9 cellular contexts compared by ENCODE assay signal in genomic region chr19:7928741-7929701, GRCh38. TPM values are rescaled to one million over a fixed set of nuclear protein-coding genes. Genes with fewer than 3 reads are reported as not detected.
DNase-seq lines count a peak whose midpoint lies in the region; ATAC-seq, FAIRE-seq and TF ChIP-seq lines count a peak whose summit lies in the region.
"Had no signal": no experiment of that assay in that cellular context is flagged by ENCODE, and none has a peak within 500 bp of the region (broad histone marks: within the 10 kb centered on the region; RNA-seq: fewer than 3 reads in every experiment).

No MANE protein-coding gene starts in this region.

- no peaks in the 10 kb centered on the region for H3K9me3 ChIP-seq in CD8-positive, alpha-beta T cell (ENCODE audit: low read length)
- no peaks in the 10 kb centered on the region for H3K9me3 ChIP-seq in GM12878 (replicated peaks; ENCODE audit: control insufficient read depth, insufficient read depth, low read length)

- peak; percentile 46 to 87 (median 71) for DNase-seq in CD8-positive, alpha-beta T cell
- DNase-seq in HT-29 (ENCODE audit: low spot score) (peak; percentile 54), T1000 (lab: John Stamatoyannopoulos, UW) (peak; percentile 63), GM12878 (ENCODE audit: low read depth, low spot score) (no peak), kidney glomerular epithelial cell (lab: John Stamatoyannopoulos, UW) (peak; percentile 90)
- peak; percentile 45 to 50 for DNase-seq in stimulated activated CD8-positive, alpha-beta memory T cell treated with anti-CD3 and anti-CD28 coated beads, Interleukin-2, amount 100 ng/mL, for 1 hour (ENCODE audit: low read depth in 2 of 2)

- peaks cover 17% of the 10 kb centered on the region for H3K4me1 Mint-ChIP-seq in CD8-positive, alpha-beta T cell (ENCODE audit: low read depth)

- CTCF ChIA-PET in CD8-positive, alpha-beta T cell (lab: Charles Lee) = interaction anchor here (0.7 to 3.2 kb wide), 6 partner anchors 9 to 74 kb away, joined by 3 to 19 read pairs (median 3); partner anchors contain the start of gene TIMM44
- CTCF ChIA-PET in GM12878 (lab: Yijun Ruan, JAX) = interaction anchor here (0.6 to 4.4 kb wide), 12 partner anchors 9 to 305 kb away, joined by 3 to 44 read pairs (median 4); partner anchors contain the start of genes MAP2K7, TIMM44 and TRAPPC5

- WGBS in GM12878 (ENCODE audit: insufficient coverage, insufficient replicate concordance, low lambda C conversion rate, missing lambda C conversion rate) = 83% methylated on average over 23 of the region's 24 CpGs

- no TSS peak for BruUV-seq in GM12878 (replicated peaks; lab: Mats Ljungman, UMichigan)

- H3K9ac ChIP-seq in GM12878 (ENCODE audit: control insufficient read depth, insufficient read depth, low read length) = no peak overlapping the region

- peaks cover 28% of the 10 kb centered on the region for H3K36me3 ChIP-seq in CD8-positive, alpha-beta T cell (ENCODE audit: insufficient read depth, low read length)
- H3K36me3 ChIP-seq in GM12878 (ENCODE audit: control insufficient read depth in 2 of 2, insufficient read depth in 2 of 2, low read length in 1 of 2) = peaks cover 7 to 33% of the 10 kb centered on the region in 2 experiments; a peak in 3 of 4 replicates

- H3K4me1 ChIP-seq in CD8-positive, alpha-beta T cell (ENCODE audit: insufficient read depth, low read length) = peaks cover 11% of the 10 kb centered on the region
- no peaks in the 10 kb centered on the region; the same call in 1 of the 2 replicates for H3K4me1 ChIP-seq in GM12878 (ENCODE audit: control insufficient read depth, insufficient read depth, low read length)

- peak; percentile 55 for TF ChIP-seq RAD21 in GM12878 (IDR thresholded peaks at IDR 0.05; ENCODE audit: insufficient read depth, low read depth, low read length)

- no peaks in the 10 kb centered on the region; the same call in 1 of the 2 replicates for H4K20me1 ChIP-seq in GM12878 (ENCODE audit: control insufficient read depth, insufficient read depth)

- TF ChIP-seq CTCF in CD8-positive, alpha-beta T cell (IDR thresholded peaks at IDR 0.05) = peak; percentile 42
- TF ChIP-seq CTCF in GM12878 (IDR thresholded peaks at IDR 0.05 in 2 of 3, conservative IDR thresholded peaks at IDR 0.05 in 1 of 3; ENCODE audit: control insufficient read depth in 2 of 3, extremely low read depth in 1 of 3, insufficient read depth in 1 of 3, low read depth in 3 of 3, low read length in 3 of 3) = peak; percentile 51 to 70 (median 62)

- H3K4me2 ChIP-seq in GM12878 (ENCODE audit: control insufficient read depth, insufficient read depth) = no peak overlapping the region

- H3K4me3 ChIP-seq in CD8-positive, alpha-beta T cell (ENCODE audit: low read depth, low read length) = no peak overlapping the region
- H3K4me3 ChIP-seq in GM12878 = no peak overlapping the region

- FAIRE-seq in GM12878 (lab: Jason Lieb, UNC) = no peak

- no peak overlapping the region for H3K27ac ChIP-seq in CD8-positive, alpha-beta T cell (ENCODE audit: low read depth, low read length)
- no peak overlapping the region for H3K27ac ChIP-seq in GM12878 (ENCODE audit: control insufficient read depth, insufficient read depth)

- TF ChIP-seq EP300 in GM12878 (IDR thresholded peaks at IDR 0.05; ENCODE audit: borderline replicate concordance in 1 of 2, control insufficient read depth in 1 of 2, low read depth in 2 of 2, low read length in 2 of 2) = no peak

- intact Hi-C loops in CD8-positive, alpha-beta T cell (cut with DNase I, micrococcal nuclease) = loop anchor here (1.0 to 10.0 kb wide), 3 partner anchors 14 to 394 kb away; partner anchors contain the start of genes TIMM44 (in 2 of the 2) and PNPLA6 (in 1 of the 2)
- intact Hi-C loops in GM12878 (cut with micrococcal nuclease; ENCODE audit: unreplicated experiment) = no loop called here

- H3K27ac Mint-ChIP-seq in CD8-positive, alpha-beta T cell = peak overlapping the region; percentile 22
- H3K27ac Mint-ChIP-seq: T-helper 1 cell treated with Interleukin-12 subunit alpha and Interleukin-12 subunit beta and Interleukin-4 antibody, amounts not matched to agents 30 μg/mL and 1 μg/mL, for 36 hours had no signal

- H2AFZ ChIP-seq in GM12878 (ENCODE audit: control insufficient read depth, low read depth, low read length) = no peak overlapping the region

- H3K4me3 Mint-ChIP-seq in CD8-positive, alpha-beta T cell = no peak overlapping the region
- H3K4me3 Mint-ChIP-seq: T-helper 1 cell treated with Interleukin-12 subunit alpha and Interleukin-12 subunit beta and Interleukin-4 antibody, amounts not matched to agents 30 μg/mL and 1 μg/mL, for 36 hours had no signal

- H3K79me2 ChIP-seq in GM12878 (ENCODE audit: control insufficient read depth, insufficient read depth, low read length) = no peaks in the 10 kb centered on the region

- no peak for TF ChIP-seq POLR2A in GM12878 (IDR thresholded peaks at IDR 0.05; ENCODE audit: low read depth, low read length)

- H3K27me3 ChIP-seq in CD8-positive, alpha-beta T cell (ENCODE audit: insufficient read depth, low read length) = no peaks in the 10 kb centered on the region
- H3K27me3 ChIP-seq in GM12878 (replicated peaks in 1 of 2; ENCODE audit: control insufficient read depth in 2 of 2, insufficient read depth in 2 of 2, low read length in 1 of 2) = no peaks in the 10 kb centered on the region

- peaks cover 29% of the 10 kb centered on the region for H3K36me3 Mint-ChIP-seq in CD8-positive, alpha-beta T cell

- POLR2A ChIA-PET in CD8-positive, alpha-beta T cell (lab: Charles Lee) = interaction anchor here (1.9 to 3.2 kb wide), 2 partner anchors 9 to 14 kb away, joined by 9 to 12 read pairs; partner anchors contain the start of genes SNAPC2 and TIMM44
- POLR2A ChIA-PET in GM12878 (lab: Charles Lee) = interaction anchor here (0.5 to 1.7 kb wide), 5 partner anchors 8 to 388 kb away, joined by 3 to 6 read pairs (median 4); partner anchors contain the start of gene TIMM44

- peak; percentile 62 for ATAC-seq in CD8-positive, alpha-beta T cell
- ATAC-seq in GM12878 = peak; percentile 67
- ATAC-seq in HG03280 (IDR thresholded peaks at IDR 0.05; ENCODE audit: unreplicated experiment) = no peak
- no peak for ATAC-seq in GM19397 (IDR thresholded peaks at IDR 0.05; ENCODE audit: unreplicated experiment)

- in situ Hi-C loops in GM12878 (cut with MboI) = no loop called here

- SMC1A ChIA-PET in GM12878 (lab: Charles Lee; ENCODE audit: uncharacterized antibody, unreplicated experiment) = interaction anchor here (1.1 to 2.2 kb wide), 3 partner anchors 13 to 67 kb away, joined by 3 to 10 read pairs (median 4); partner anchors contain the start of gene TIMM44

- RAD21 ChIA-PET in GM12878 (lab: Charles Lee; ENCODE audit: unreplicated experiment) = interaction anchor here (0.7 to 2.2 kb wide), 5 partner anchors 9 to 361 kb away, joined by 3 to 11 read pairs (median 5); partner anchors contain the start of genes SNAPC2, STXBP2 and TIMM44

- no peaks in the 10 kb centered on the region for H3K27me3 Mint-ChIP-seq in CD8-positive, alpha-beta T cell (ENCODE audit: low read depth)

- H3K9me3 Mint-ChIP-seq in CD8-positive, alpha-beta T cell = no peaks in the 10 kb centered on the region
- H3K9me3 Mint-ChIP-seq: T-helper 1 cell treated with Interleukin-12 subunit alpha and Interleukin-12 subunit beta and Interleukin-4 antibody, amounts not matched to agents 30 μg/mL and 1 μg/mL, for 36 hours had no signal

RNA-seq across cellular contexts. Expression of gene CTXN1, which starts 3.1 kb away (rescaled TPM):
- not detected for total RNA-seq in CD8-positive, alpha-beta T cell
- total RNA-seq in HT-29 (2014; rRNA removed; shearing (Covaris generic)) = 8.6 and 11.8 TPM in 2 replicates
- total RNA-seq in GM12878 (2013; cell fraction: nucleolus; rRNA removed) = not detected in 2 replicates
- total RNA-seq in GM12878 (2014; rRNA removed) (0.11 and 0.23 TPM in 2 replicates), GM12878 (2014; rRNA removed; fragmentation: Illumina TruSeq; extraction: Trizol) (not detected in 2 replicates), GM12878 (2021) (1.0 and 1.1 TPM in 2 replicates)
- not detected for polyA plus RNA-seq in GM12878 (2011; ENCODE audit: low read depth)
- polyA plus RNA-seq in GM12878 (2011; rRNA removed) (not detected in 2 replicates), GM12878 (2014; fragmentation: Illumina TruSeq; extraction: Trizol) (0.04 TPM in 1 of 2 replicates, not detected in the other), GM12878 (2014; fragmentation: Nextera tagmentation; extraction: Ambion mirVana) (not detected), GM12878 (2014; rRNA removed) (0.33 and 0.84 TPM in 2 replicates), GM12878 (2016; fragmentation: Nextera tagmentation; extraction: Ambion mirVana) (under 1 TPM; 0.43 to 0.57 TPM)
- polyA plus RNA-seq in GM12878 (2011; cell fraction: cytosol; rRNA removed) = 0.15 and 0.32 TPM in 2 replicates
- polyA plus RNA-seq in GM12878 (2011; cell fraction: nucleus; rRNA removed) = 0.28 and 0.69 TPM in 2 replicates
- polyA plus RNA-seq in GM12878 (2012) = 0.17 and 0.49 TPM in 2 replicates
- polyA minus RNA-seq in GM12878 (2011; rRNA and poly(A)+ RNA removed) = not detected in 2 replicates
- 1.7 TPM in 1 of 2 replicates, not detected in the other for polyA minus RNA-seq in GM12878 (2011; cell fraction: cytosol; rRNA and poly(A)+ RNA removed)
- polyA minus RNA-seq in GM12878 (2011; cell fraction: nucleus; rRNA and poly(A)+ RNA removed) = not detected in 2 replicates

RNA-seq across cellular contexts. Expression of gene SNAPC2, which starts 8.9 kb away (rescaled TPM):
- total RNA-seq in CD8-positive, alpha-beta T cell = 10 to 100 TPM; 15.4 to 17.0 TPM
- total RNA-seq in HT-29 (2014; rRNA removed; shearing (Covaris generic)) = 17.1 and 18.0 TPM in 2 replicates
- total RNA-seq in GM12878 (2013; cell fraction: nucleolus; rRNA removed) = 2.5 and 3.5 TPM in 2 replicates
- total RNA-seq in GM12878 (2014; rRNA removed) (16.0 and 16.8 TPM in 2 replicates), GM12878 (2014; rRNA removed; fragmentation: Illumina TruSeq; extraction: Trizol) (5.1 and 7.0 TPM in 2 replicates), GM12878 (2021) (17.6 and 20.8 TPM in 2 replicates)
- 3.1 TPM for polyA plus RNA-seq in GM12878 (2011; ENCODE audit: low read depth)
- polyA plus RNA-seq in GM12878 (2011; rRNA removed) (3.6 and 9.2 TPM in 2 replicates), GM12878 (2014; fragmentation: Illumina TruSeq; extraction: Trizol) (0.86 and 5.4 TPM in 2 replicates), GM12878 (2014; fragmentation: Nextera tagmentation; extraction: Ambion mirVana) (1 to 10 TPM in 1 of 2 experiments, under 1 TPM in 1; 0.19 to 1.0 TPM), GM12878 (2014; rRNA removed) (17.7 and 18.3 TPM in 2 replicates), GM12878 (2016; fragmentation: Nextera tagmentation; extraction: Ambion mirVana) (10 to 100 TPM; 15.9 to 19.7 TPM)
- 11.9 and 19.3 TPM in 2 replicates for polyA plus RNA-seq in GM12878 (2011; cell fraction: cytosol; rRNA removed)
- polyA plus RNA-seq in GM12878 (2011; cell fraction: nucleus; rRNA removed) = 16.3 and 18.2 TPM in 2 replicates
- polyA plus RNA-seq in GM12878 (2012) = 14.8 and 15.4 TPM in 2 replicates
- polyA minus RNA-seq in GM12878 (2011; rRNA and poly(A)+ RNA removed) = 2.9 and 9.8 TPM in 2 replicates
- 7.2 and 7.3 TPM in 2 replicates for polyA minus RNA-seq in GM12878 (2011; cell fraction: cytosol; rRNA and poly(A)+ RNA removed)
- polyA minus RNA-seq in GM12878 (2011; cell fraction: nucleus; rRNA and poly(A)+ RNA removed) = 4.7 and 6.4 TPM in 2 replicates

RNA-seq across cellular contexts. Expression of gene TGFBR3L, which starts 14.4 kb away (rescaled TPM):
- 1 to 10 TPM; 2.1 to 2.7 TPM for total RNA-seq in CD8-positive, alpha-beta T cell
- not detected in 2 replicates for total RNA-seq in HT-29 (2014; rRNA removed; shearing (Covaris generic))
- not detected in 2 replicates for total RNA-seq in GM12878 (2013; cell fraction: nucleolus; rRNA removed)
- total RNA-seq in GM12878 (2014; rRNA removed) = not detected in 2 replicates
- not detected in 2 replicates for total RNA-seq in GM12878 (2014; rRNA removed; fragmentation: Illumina TruSeq; extraction: Trizol)
- 0.16 and 0.23 TPM in 2 replicates for total RNA-seq in GM12878 (2021)
- not detected for polyA plus RNA-seq in GM12878 (2011; ENCODE audit: low read depth)
- not detected in 2 replicates for polyA plus RNA-seq in GM12878 (2011; rRNA removed)
- polyA plus RNA-seq in GM12878 (2011; cell fraction: cytosol; rRNA removed) = 0.15 TPM in 1 of 2 replicates, not detected in the other
- polyA plus RNA-seq in GM12878 (2011; cell fraction: nucleus; rRNA removed) = 0.09 and 0.15 TPM in 2 replicates
- polyA plus RNA-seq in GM12878 (2012) = 0.15 TPM in 1 of 2 replicates, not detected in the other
- polyA plus RNA-seq in GM12878 (2014; fragmentation: Illumina TruSeq; extraction: Trizol) = not detected in 2 replicates
- not detected for polyA plus RNA-seq in GM12878 (2014; fragmentation: Nextera tagmentation; extraction: Ambion mirVana)
- 0.55 TPM in 1 of 2 replicates, not detected in the other for polyA plus RNA-seq in GM12878 (2014; rRNA removed)
- polyA plus RNA-seq in GM12878 (2016; fragmentation: Nextera tagmentation; extraction: Ambion mirVana) = under 1 TPM in 1 of 2 experiments, not detected in 1; 0.20 TPM
- not detected in 2 replicates for polyA minus RNA-seq in GM12878 (2011; rRNA and poly(A)+ RNA removed)
- not detected in 2 replicates for polyA minus RNA-seq in GM12878 (2011; cell fraction: cytosol; rRNA and poly(A)+ RNA removed)
- polyA minus RNA-seq in GM12878 (2011; cell fraction: nucleus; rRNA and poly(A)+ RNA removed) = 1.2 TPM in 1 of 2 replicates, not detected in the other

RNA-seq across cellular contexts. Expression of gene TIMM44, which starts 14.4 kb away (rescaled TPM):
- total RNA-seq in CD8-positive, alpha-beta T cell = 100 to 1,000 TPM in 1 of 2 experiments, 10 to 100 TPM in 1; 97.7 to 101 TPM
- total RNA-seq in HT-29 (2014; rRNA removed; shearing (Covaris generic)) = 55.5 and 71.6 TPM in 2 replicates
- total RNA-seq in GM12878 (2013; cell fraction: nucleolus; rRNA removed) = 71.2 and 71.4 TPM in 2 replicates
- total RNA-seq in GM12878 (2014; rRNA removed) (52.6 and 65.7 TPM in 2 replicates), GM12878 (2014; rRNA removed; fragmentation: Illumina TruSeq; extraction: Trizol) (43.5 and 59.1 TPM in 2 replicates), GM12878 (2021) (81.9 and 90.7 TPM in 2 replicates)
- polyA plus RNA-seq in GM12878 (2011; ENCODE audit: low read depth) = 20.1 TPM
- polyA plus RNA-seq in GM12878 (2011; rRNA removed) (36.8 and 37.3 TPM in 2 replicates), GM12878 (2014; fragmentation: Illumina TruSeq; extraction: Trizol) (27.0 and 42.9 TPM in 2 replicates), GM12878 (2014; fragmentation: Nextera tagmentation; extraction: Ambion mirVana) (1 to 10 TPM; 6.6 to 10.0 TPM), GM12878 (2014; rRNA removed) (76.3 and 94.1 TPM in 2 replicates), GM12878 (2016; fragmentation: Nextera tagmentation; extraction: Ambion mirVana) (10 to 100 TPM; 56.1 to 61.9 TPM)
- polyA plus RNA-seq in GM12878 (2011; cell fraction: cytosol; rRNA removed) = 40.7 and 85.2 TPM in 2 replicates
- polyA plus RNA-seq in GM12878 (2011; cell fraction: nucleus; rRNA removed) = 120 and 180 TPM in 2 replicates
- polyA plus RNA-seq in GM12878 (2012) = 43.0 and 49.0 TPM in 2 replicates
- polyA minus RNA-seq in GM12878 (2011; rRNA and poly(A)+ RNA removed) = 23.5 and 32.5 TPM in 2 replicates
- 21.6 and 26.1 TPM in 2 replicates for polyA minus RNA-seq in GM12878 (2011; cell fraction: cytosol; rRNA and poly(A)+ RNA removed)
- polyA minus RNA-seq in GM12878 (2011; cell fraction: nucleus; rRNA and poly(A)+ RNA removed) = 18.5 and 36.6 TPM in 2 replicates

RNA-seq across cellular contexts. Expression of gene MAP2K7, which starts 25.3 kb away (rescaled TPM):
- 100 to 1,000 TPM; 127 to 135 TPM for total RNA-seq in CD8-positive, alpha-beta T cell
- 28.8 and 30.8 TPM in 2 replicates for total RNA-seq in HT-29 (2014; rRNA removed; shearing (Covaris generic))
- total RNA-seq in GM12878 (2013; cell fraction: nucleolus; rRNA removed) = 19.3 and 24.7 TPM in 2 replicates
- total RNA-seq in GM12878 (2014; rRNA removed) = 9.7 and 13.4 TPM in 2 replicates
- total RNA-seq in GM12878 (2014; rRNA removed; fragmentation: Illumina TruSeq; extraction: Trizol) = 4.8 and 5.5 TPM in 2 replicates
- 30.6 and 32.2 TPM in 2 replicates for total RNA-seq in GM12878 (2021)
- 7.9 TPM for polyA plus RNA-seq in GM12878 (2011; ENCODE audit: low read depth)
- polyA plus RNA-seq in GM12878 (2011; rRNA removed) = 5.6 and 9.0 TPM in 2 replicates
- 10.8 and 18.3 TPM in 2 replicates for polyA plus RNA-seq in GM12878 (2011; cell fraction: cytosol; rRNA removed)
- polyA plus RNA-seq in GM12878 (2011; cell fraction: nucleus; rRNA removed) = 37.2 and 41.6 TPM in 2 replicates
- polyA plus RNA-seq in GM12878 (2012) = 20.1 and 27.9 TPM in 2 replicates
- polyA plus RNA-seq in GM12878 (2014; fragmentation: Illumina TruSeq; extraction: Trizol) = 4.2 and 8.0 TPM in 2 replicates
- polyA plus RNA-seq in GM12878 (2014; fragmentation: Nextera tagmentation; extraction: Ambion mirVana) = under 1 TPM; 0.34 to 0.95 TPM
- 25.9 and 31.2 TPM in 2 replicates for polyA plus RNA-seq in GM12878 (2014; rRNA removed)
- 1 to 10 TPM; 3.5 to 4.5 TPM for polyA plus RNA-seq in GM12878 (2016; fragmentation: Nextera tagmentation; extraction: Ambion mirVana)
- polyA minus RNA-seq in GM12878 (2011; rRNA and poly(A)+ RNA removed) = 5.4 and 11.6 TPM in 2 replicates
- polyA minus RNA-seq in GM12878 (2011; cell fraction: cytosol; rRNA and poly(A)+ RNA removed) = 6.0 and 10.7 TPM in 2 replicates
- 9.4 and 11.8 TPM in 2 replicates for polyA minus RNA-seq in GM12878 (2011; cell fraction: nucleus; rRNA and poly(A)+ RNA removed)

Comparison
In these comparisons a context has a peak if more than half of its experiments do, and no peak if none do; other contexts are left out.
1. ATAC-seq: peak in CD8-positive, alpha-beta T cell (single experiment) and GM12878 (single experiment); none in HG03280 (single experiment) and GM19397 (single experiment).